Comparison of ENCODE assay signal across 9 cellular contexts in genomic region chr15:93072440-93073394, GRCh38. TPM values are rescaled to one million over a fixed set of nuclear protein-coding genes. Genes with fewer than 3 reads are reported as not detected.
DNase-seq lines count a peak whose midpoint lies in the region; ATAC-seq and TF ChIP-seq lines count a peak whose summit lies in the region.
"Had no signal": no experiment of that assay in that cellular context is flagged by ENCODE, and none has a peak within 500 bp of the region (broad histone marks: within the 10 kb centered on the region; RNA-seq: fewer than 3 reads in every experiment).

No MANE protein-coding gene starts in this region.

- peak; percentile 54 for TF ChIP-seq POLR2A in ovary (IDR thresholded peaks at IDR 0.05)

- H3K9me3 Mint-ChIP-seq in activated naive CD8-positive, alpha-beta T cell treated with anti-CD3 and anti-CD28 coated beads, Interleukin-2, amount 50 U/mL, for 24 hours, result no peaks in the 10 kb centered on the region

- H3K4me1 Mint-ChIP-seq in activated naive CD8-positive, alpha-beta T cell treated with anti-CD3 and anti-CD28 coated beads, Interleukin-2, amount 50 U/mL, for 24 hours, result peaks cover 9% of the 10 kb centered on the region

- intact Hi-C loops in left cardiac atrium (cut with DNase I) (no loop called here), ovary (cut with DNase I) (loop anchor here in 1 of 4 donors (10.0 kb wide), 1 partner anchor 412 kb away; no protein-coding TSS in a partner anchor)

- H3K27me3 ChIP-seq in ovary, result no peaks in the 10 kb centered on the region

- H3K36me3 Mint-ChIP-seq in activated naive CD8-positive, alpha-beta T cell treated with anti-CD3 and anti-CD28 coated beads, Interleukin-2, amount 50 U/mL, for 24 hours (ENCODE audit: low read depth), result no peaks in the 10 kb centered on the region

- H3K27me3 Mint-ChIP-seq in activated naive CD8-positive, alpha-beta T cell treated with anti-CD3 and anti-CD28 coated beads, Interleukin-2, amount 50 U/mL, for 24 hours, result peaks cover 57% of the 10 kb centered on the region

- peak; percentile 33 for ATAC-seq in activated naive CD8-positive, alpha-beta T cell treated with anti-CD3 and anti-CD28 coated beads, Interleukin-2, amount 50 U/mL, for 24 hours
- ATAC-seq in left cardiac atrium (peak; percentile 91 to 93), GM18511 (IDR thresholded peaks at IDR 0.05; ENCODE audit: unreplicated experiment) (no peak), HG02610 (IDR thresholded peaks at IDR 0.05; ENCODE audit: unreplicated experiment) (no peak)

- H3K9me3 ChIP-seq in ovary, result no peaks in the 10 kb centered on the region

- DNase-seq in COLO668 (lab: John Stamatoyannopoulos, UW; ENCODE audit: unreplicated experiment) (peak; percentile 82), LNCaP clone FGC (ENCODE audit: low read depth) (no peak), left cardiac atrium (peak; percentile 86), ovary (peak; percentile 89 to 94 (median 92)), Kasumi-1 (lab: John Stamatoyannopoulos, UW) (no peak)
- DNase-seq in activated naive CD8-positive, alpha-beta T cell treated with anti-CD3 and anti-CD28 coated beads, Interleukin-2, amount 50 U/mL, for 24 hours, result no peak

- H3K4me3 ChIP-seq in LNCaP clone FGC (ENCODE audit: low read depth, low read length), result peak overlapping the region; percentile 53
- peak overlapping the region; percentile 77 for H3K4me3 ChIP-seq in ovary

- H3K27ac Mint-ChIP-seq in activated naive CD8-positive, alpha-beta T cell treated with anti-CD3 and anti-CD28 coated beads, Interleukin-2, amount 50 U/mL, for 24 hours, result no peak overlapping the region

- TF ChIP-seq CTCF in LNCaP clone FGC (IDR thresholded peaks at IDR 0.05; ENCODE audit: control insufficient read depth, extremely low read depth, insufficient read depth) (0 out of 2 replicates have a peak, but pooled peaks have one; percentile 3), ovary (IDR thresholded peaks at IDR 0.05) (no peak)

- no peaks in the 10 kb centered on the region for H3K36me3 ChIP-seq in ovary

- 0 to 1% (median 1%) methylated on average over 68 to 92 of the region's 92 CpGs for WGBS in ovary, 3 donors

- peak overlapping the region; percentile 22 for H3K4me3 Mint-ChIP-seq in activated naive CD8-positive, alpha-beta T cell treated with anti-CD3 and anti-CD28 coated beads, Interleukin-2, amount 50 U/mL, for 24 hours

- TF ChIP-seq EP300 in ovary (IDR thresholded peaks at IDR 0.05), result no peak

- peaks cover 12% of the 10 kb centered on the region for H3K4me1 ChIP-seq in ovary (ENCODE audit: insufficient read depth)

- peak overlapping the region; percentile 37 to 87 for H3K27ac ChIP-seq in ovary

RNA-seq across cellular contexts. Expression of gene RGMA, which starts 16.3 kb away (rescaled TPM):
- total RNA-seq in left cardiac atrium, result 10 to 100 TPM; 10.2 to 18.4 TPM
- total RNA-seq in ovary, result 10 to 100 TPM; 17.4 to 47.6 (median 31.6) TPM
- 10 to 100 TPM in 1 of 2 donors, 1 to 10 TPM in 1; 2.8 to 33.6 TPM for polyA plus RNA-seq in ovary
- total RNA-seq: HT1080 had no signal

Comparison
In these comparisons a context has a peak if more than half of its experiments do, and no peak if none do; other contexts are left out.
1. DNase-seq: peak in COLO668 (single experiment), left cardiac atrium (single experiment) and ovary (5 of 5); none in LNCaP clone FGC (single experiment), activated naive CD8-positive, alpha-beta T cell treated with anti-CD3 and anti-CD28 coated beads, Interleukin-2, amount 50 U/mL, for 24 hours (single experiment) and Kasumi-1 (0 of 2).
2. ATAC-seq: peak in activated naive CD8-positive, alpha-beta T cell treated with anti-CD3 and anti-CD28 coated beads, Interleukin-2, amount 50 U/mL, for 24 hours (single experiment) and left cardiac atrium (2 of 2); none in GM18511 (single experiment) and HG02610 (single experiment).